ENCODE assay signal across 8 cellular contexts in the genomic region with DNA sequence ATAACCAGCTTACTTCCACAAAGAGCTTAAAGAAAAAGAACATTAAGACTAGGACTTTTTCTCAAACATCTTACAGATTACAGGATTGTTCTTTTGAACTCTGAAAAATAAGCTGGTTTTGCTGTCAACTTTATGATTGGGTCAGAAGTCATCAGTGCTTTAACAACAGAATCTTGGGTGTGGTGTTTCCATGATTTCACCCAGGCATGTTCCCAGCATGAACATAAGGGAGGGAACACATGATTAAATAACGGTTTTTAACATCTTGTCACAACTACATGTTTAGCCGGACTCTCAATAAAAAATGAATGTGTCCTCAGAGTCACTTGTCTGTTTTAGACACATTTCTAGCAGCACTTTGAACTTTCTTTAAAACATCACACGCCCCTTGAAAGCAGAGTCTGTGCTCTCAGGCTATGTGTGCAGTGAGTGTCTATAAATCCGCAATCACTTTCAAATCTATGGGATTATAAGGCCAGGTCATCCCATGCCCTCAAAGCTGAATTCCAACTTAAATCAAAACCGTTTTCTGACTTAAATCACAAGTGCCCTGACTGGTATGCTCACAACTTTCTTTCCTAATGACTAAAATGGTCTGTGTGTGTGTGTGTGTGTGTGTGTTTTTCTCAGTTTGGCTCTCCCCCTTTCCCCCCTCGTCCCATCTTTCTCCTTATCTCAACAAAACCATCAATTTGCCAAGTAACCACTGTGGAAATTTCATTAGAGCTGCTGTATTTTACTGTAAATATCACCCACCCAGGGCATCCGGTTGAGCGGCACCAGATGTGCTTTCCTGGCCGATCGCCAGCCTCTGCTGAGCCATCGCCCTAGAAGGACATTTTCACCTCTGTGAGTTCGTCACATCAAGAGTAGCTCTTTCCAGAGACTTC.
DNase-seq lines count a peak whose midpoint lies in the region; ATAC-seq, FAIRE-seq and TF ChIP-seq lines count a peak whose summit lies in the region.

No MANE protein-coding gene starts in this region.

- no peak overlapping the region for H3K27ac Mint-ChIP-seq in activated CD8-positive, alpha-beta T cell treated with anti-CD3 and anti-CD28 coated beads, Interleukin-2, amount 10 ng/mL, durations not matched to agents 7 days and 5 days

- DNase-seq in GM12891 (ENCODE audit: insufficient read length, low spot score) (no peak), NCI-H2029 (lab: John Stamatoyannopoulos, UW) (peak; percentile 85), fibroblast of the conjunctiva (ENCODE audit: low read depth) (peak; percentile 46), kidney tubule cell (ENCODE audit: low spot score) (no peak), HK-2 (ENCODE audit: unreplicated experiment) (no peak)
- peak; percentile 26 for DNase-seq in activated CD8-positive, alpha-beta T cell treated with anti-CD3 and anti-CD28 coated beads, Interleukin-2, amount 10 ng/mL, durations not matched to agents 7 days and 5 days
- DNase-seq in stimulated activated CD4-positive, alpha-beta T cell treated with anti-CD3 and anti-CD28 coated beads, Interleukin-1b, Interleukin-23, amount 100 ng/mL, for 4 hours (ENCODE audit: low read depth in 2 of 2) = peak; percentile 8 to 36

- POLR2A ChIA-PET in activated CD8-positive, alpha-beta T cell treated with anti-CD3 and anti-CD28 coated beads, Interleukin-2, amount 10 ng/mL, durations not matched to agents 7 days and 5 days (lab: Charles Lee) = no interaction called here

- no peak for TF ChIP-seq POLR2A in GM12891 (IDR thresholded peaks at IDR 0.05; ENCODE audit: low read depth, low read length)

- peaks cover 5% of the 10 kb centered on the region for H3K27me3 Mint-ChIP-seq in activated CD8-positive, alpha-beta T cell treated with anti-CD3 and anti-CD28 coated beads, Interleukin-2, amount 10 ng/mL, durations not matched to agents 7 days and 5 days (ENCODE audit: low read depth)

- ATAC-seq in HG02642 (IDR thresholded peaks at IDR 0.05; ENCODE audit: poor library complexity, unreplicated experiment) = peak; percentile 76
- no peak for ATAC-seq in activated CD8-positive, alpha-beta T cell treated with anti-CD3 and anti-CD28 coated beads, Interleukin-2, amount 10 ng/mL, durations not matched to agents 7 days and 5 days

- CTCF ChIA-PET in activated CD8-positive, alpha-beta T cell treated with anti-CD3 and anti-CD28 coated beads, Interleukin-2, amount 10 ng/mL, durations not matched to agents 7 days and 5 days (lab: Charles Lee) = interaction anchor here (0.9 to 1.7 kb wide), 5 partner anchors 12 to 303 kb away, joined by 3 read pairs; no protein-coding TSS in a partner anchor

- H3K4me3 Mint-ChIP-seq in activated CD8-positive, alpha-beta T cell treated with anti-CD3 and anti-CD28 coated beads, Interleukin-2, amount 10 ng/mL, durations not matched to agents 7 days and 5 days = no peak overlapping the region

- no peaks in the 10 kb centered on the region for H3K9me3 Mint-ChIP-seq in activated CD8-positive, alpha-beta T cell treated with anti-CD3 and anti-CD28 coated beads, Interleukin-2, amount 10 ng/mL, durations not matched to agents 7 days and 5 days (ENCODE audit: insufficient read depth)

- H3K4me1 Mint-ChIP-seq in activated CD8-positive, alpha-beta T cell treated with anti-CD3 and anti-CD28 coated beads, Interleukin-2, amount 10 ng/mL, durations not matched to agents 7 days and 5 days (ENCODE audit: low read depth) = peaks cover 18% of the 10 kb centered on the region

- FAIRE-seq in GM12891 (lab: Jason Lieb, UNC) = peak; percentile 85

- no peaks in the 10 kb centered on the region for H3K36me3 Mint-ChIP-seq in activated CD8-positive, alpha-beta T cell treated with anti-CD3 and anti-CD28 coated beads, Interleukin-2, amount 10 ng/mL, durations not matched to agents 7 days and 5 days (ENCODE audit: low read depth)

TF ChIP-seq in GM12891, 5 proteins besides CTCF, POLR2A, EP300 and RAD21:
- TF ChIP-seq POU2F2 (IDR thresholded peaks at IDR 0.05; ENCODE audit: low read depth, low read length) = no peak
- no peak for TF ChIP-seq PAX5 (IDR thresholded peaks at IDR 0.05; ENCODE audit: insufficient read depth, low read length, severe bottlenecking)

Comparison
In these comparisons a context has a peak if more than half of its experiments do, and no peak if none do; other contexts are left out.
1. DNase-seq: peak in NCI-H2029 (single experiment), activated CD8-positive, alpha-beta T cell treated with anti-CD3 and anti-CD28 coated beads, Interleukin-2, amount 10 ng/mL, durations not matched to agents 7 days and 5 days (single experiment), fibroblast of the conjunctiva (single experiment) and stimulated activated CD4-positive, alpha-beta T cell treated with anti-CD3 and anti-CD28 coated beads, Interleukin-1b, Interleukin-23, amount 100 ng/mL, for 4 hours (2 of 2); none in GM12891 (single experiment), kidney tubule cell (single experiment) and HK-2 (single experiment).